ENCODE assay signal across 29 cellular contexts in genomic region chr19:43908659-43909058, GRCh38.
"Had no signal": no experiment of that assay in that cellular context is flagged by ENCODE, and none has a peak within 500 bp of the region (broad histone marks: within the 10 kb centered on the region; RNA-seq: fewer than 3 reads in every experiment).

No MANE protein-coding gene starts in this region.

- H3K4me3 Mint-ChIP-seq: dendritic cell treated with granulocyte-macrophage colony-stimulating factor and Interleukin-4, amounts not matched to agents 40 ng/mL and 50 ng/mL, for 4 days; effector memory CD8-positive, alpha-beta T cell; endodermal cell; mesothelial cell of epicardium; naive B cell had no signal

- DNase-seq: colonic mucosa; cortex of kidney; effector CD8-positive, alpha-beta T cell; effector memory CD8-positive, alpha-beta T cell; endodermal cell; erythroblast; esophagus squamous epithelium; foreskin fibroblast; foreskin melanocyte; gastrocnemius medialis; glutamatergic neuron; head of caudate nucleus; heart right ventricle; hippocampal formation; kidney glomerular epithelial cell; left colon; left ventricle myocardium inferior; lower lobe of right lung; mesenchymal stem cell; mucosa of descending colon; naive B cell had no signal

- H3K4me1 ChIP-seq: colonic mucosa, esophagus squamous epithelium, gastrocnemius medialis, heart right ventricle, left ventricle myocardium inferior, lower lobe of right lung had no signal

- FAIRE-seq: endometrium, islet of Langerhans, keratinocyte had no signal

- H3K4me3 ChIP-seq: colonic mucosa, esophagus squamous epithelium, gastrocnemius medialis, heart right ventricle, left ventricle myocardium inferior, lower lobe of right lung, mucosa of descending colon had no signal

- H3K27ac Mint-ChIP-seq: dendritic cell treated with granulocyte-macrophage colony-stimulating factor and Interleukin-4, amounts not matched to agents 40 ng/mL and 50 ng/mL, for 4 days; effector memory CD8-positive, alpha-beta T cell; endodermal cell; mesothelial cell of epicardium had no signal

- H3K27ac ChIP-seq: colonic mucosa, epithelial cell of prostate, esophagus squamous epithelium, gastrocnemius medialis, heart right ventricle, left ventricle myocardium inferior, lower lobe of right lung had no signal

- H3K36me3 ChIP-seq: colonic mucosa had no signal

- H3K4me1 Mint-ChIP-seq: endodermal cell, mesothelial cell of epicardium had no signal

- ATAC-seq: effector memory CD8-positive, alpha-beta T cell; esophagus mucosa; gastrocnemius medialis; left colon; left lobe of liver; lower lobe of right lung; mucosa of descending colon had no signal

- H3K27me3 Mint-ChIP-seq: dendritic cell treated with granulocyte-macrophage colony-stimulating factor and Interleukin-4, amounts not matched to agents 40 ng/mL and 50 ng/mL, for 4 days; effector memory CD8-positive, alpha-beta T cell; naive B cell had no signal
